Comparison of ENCODE assay signal across 31 cellular contexts in the genomic region with DNA sequence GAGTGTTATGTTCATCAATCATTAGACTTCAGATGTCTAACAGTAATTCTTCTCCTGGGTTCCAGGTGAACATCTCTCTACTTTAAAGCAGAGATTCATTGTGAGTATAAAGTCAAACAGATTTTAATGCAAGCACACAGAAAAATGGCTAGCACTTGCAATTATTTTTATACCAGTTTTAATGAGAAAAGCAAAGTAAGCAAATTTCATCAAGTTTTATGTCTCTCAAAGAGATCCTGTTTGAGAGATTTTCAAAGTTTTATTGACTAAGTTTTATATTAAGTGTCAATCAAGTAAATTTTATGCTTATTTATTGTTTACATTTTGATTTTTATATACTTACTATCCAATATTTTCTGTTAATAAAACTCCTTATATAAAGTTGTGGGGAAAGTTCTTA.
"Had no signal": no experiment of that assay in that cellular context is flagged by ENCODE, and none has a peak within 500 bp of the region (broad histone marks: within the 10 kb centered on the region; RNA-seq: fewer than 3 reads in every experiment).

No MANE protein-coding gene starts in this region.

- FAIRE-seq: colon had no signal

- ATAC-seq: activated CD4-positive, CD25-positive, alpha-beta regulatory T cell treated with anti-CD3 and anti-CD28 coated beads, Interleukin-2, amount 50 U/mL, for 24 hours; activated CD8-positive, alpha-beta T cell treated with anti-CD3 and anti-CD28 coated beads for 36 hours; activated naive CD8-positive, alpha-beta T cell treated with anti-CD3 and anti-CD28 coated beads, Interleukin-2, amount 50 U/mL, for 24 hours; activated T-cell treated with anti-CD3 and anti-CD28 coated beads, Interleukin-2, amount 50 U/mL, for 4 hours; activated T-helper 17 cell treated with anti-CD3 and anti-CD28 coated beads, Interleukin-2, amount 50 U/mL, for 72 hours; body of pancreas; effector memory CD8-positive, alpha-beta T cell; foreskin keratinocyte; gastroesophageal sphincter; heart right ventricle; T-helper 17 cell had no signal

- H3K9me3 ChIP-seq: body of pancreas had no signal

- H3K4me1 ChIP-seq: body of pancreas, esophagus muscularis mucosa, foreskin keratinocyte, gastroesophageal sphincter, heart right ventricle had no signal

- H3K36me3 ChIP-seq: adrenal gland, esophagus muscularis mucosa, gastroesophageal sphincter, heart right ventricle, WERI-Rb-1 had no signal

- DNase-seq: activated B cell treated with CpG ODN at 0.5 μM for 24 hours; activated CD4-positive, alpha-beta T cell treated with anti-CD3 and anti-CD28 coated beads for 48 hours; activated CD4-positive, alpha-beta T cell treated with anti-CD3 and anti-CD28 coated beads, Interleukin-2, amount 50 U/mL, for 1 hour; activated CD4-positive, alpha-beta T cell treated with anti-CD3 and anti-CD28 coated beads, Interleukin-2, amount 50 U/mL, for 48 hours; activated CD8-positive, alpha-beta memory T cell treated with anti-CD3 and anti-CD28 coated beads for 24 hours; activated CD8-positive, alpha-beta T cell treated with anti-CD3 and anti-CD28 coated beads for 36 hours; activated effector memory CD4-positive, alpha-beta T cell treated with Interleukin-2 at 50 U/mL for 16 hours; activated naive CD4-positive, alpha-beta T cell treated with anti-CD3 and anti-CD28 coated beads for 36 hours; activated naive CD8-positive, alpha-beta T cell treated with anti-CD3 and anti-CD28 coated beads for 36 hours; activated naive CD8-positive, alpha-beta T cell treated with anti-CD3 and anti-CD28 coated beads, Interleukin-2, amount 50 U/mL, for 24 hours; activated T-cell treated with anti-CD3 and anti-CD28 coated beads, Interleukin-2, amount 50 U/mL, for 4 hours; adrenal gland; amygdala; aorta; body of pancreas; caudate nucleus; cortex of kidney; dermis blood vessel endothelial cell; effector CD4-positive, alpha-beta T cell; effector memory CD8-positive, alpha-beta T cell; erythroblast; foreskin keratinocyte; heart right ventricle; T-helper 17 cell; T1000; WERI-Rb-1 had no signal

- H3K27ac ChIP-seq: adrenal gland, body of pancreas, esophagus muscularis mucosa, foreskin keratinocyte, gastroesophageal sphincter, heart right ventricle, WERI-Rb-1 had no signal

- H3K27me3 ChIP-seq: adrenal gland, body of pancreas, esophagus muscularis mucosa, foreskin keratinocyte, gastroesophageal sphincter, heart right ventricle had no signal

- H3K4me3 ChIP-seq: adrenal gland, body of pancreas, esophagus muscularis mucosa, gastroesophageal sphincter, heart right ventricle had no signal
